ENCODE assay signal across 1 cellular context in genomic region chr1:186046437-186047233, GRCh38.
A peak's percentile ranks its signal among the peaks of the same experiment; 100 is the strongest.
TF ChIP-seq lines count a peak whose summit lies in the region.

No MANE protein-coding gene starts in this region.

TF ChIP-seq in K562, 482 proteins besides CTCF, POLR2A, EP300 and RAD21 (continued from another document and continues in another):
- TF ChIP-seq PRDM10 (IDR thresholded peaks at IDR 0.05; ENCODE audit: partially characterized antibody) (no peak), SAP30 (IDR thresholded peaks at IDR 0.05; ENCODE audit: borderline replicate concordance, insufficient read depth, low read depth, low read length, poor library complexity, severe bottlenecking) (no peak), CREB3 (tag; conservative IDR thresholded peaks at IDR 0.05; ENCODE audit: low read depth) (no peak), FUS (optimal IDR thresholded peaks at IDR 0.05; ENCODE audit: low read depth, low read length) (no peak), ZNF655 (CRISPR knock-in tag; IDR thresholded peaks at IDR 0.05) (no peak), ZNF584 (CRISPR knock-in tag; IDR thresholded peaks at IDR 0.05; ENCODE audit: low read depth) (no peak), ZSCAN29 (IDR thresholded peaks at IDR 0.05) (no peak), ZNF699 (CRISPR knock-in tag; IDR thresholded peaks at IDR 0.05; ENCODE audit: insufficient replicate concordance) (no peak), ZNF766 (CRISPR knock-in tag; conservative IDR thresholded peaks at IDR 0.05) (no peak), ZNF121 (CRISPR knock-in tag; conservative IDR thresholded peaks at IDR 0.05) (no peak), ZNF696 (CRISPR knock-in tag; conservative IDR thresholded peaks at IDR 0.05) (no peak), ELK3 (CRISPR knock-in tag; IDR thresholded peaks at IDR 0.05) (no peak), XRCC3 (IDR thresholded peaks at IDR 0.05) (no peak), ZNF384 (IDR thresholded peaks at IDR 0.05; ENCODE audit: low read depth, low read length) (0 out of 2 replicates have a peak, but pooled peaks have one; percentile 14), YY1 (IDR thresholded peaks at IDR 0.05; ENCODE audit: borderline replicate concordance in 1 of 3, control insufficient read depth in 1 of 3, extremely low read depth in 1 of 3, insufficient read depth in 3 of 3, insufficient read length in 1 of 3, insufficient replicate concordance in 2 of 3, low read depth in 1 of 3, low read length in 2 of 3) (no peak), MAX (CRISPR knock-in tag; IDR thresholded peaks at IDR 0.05) (no peak), FIP1L1 (IDR thresholded peaks at IDR 0.05; ENCODE audit: low read depth, low read length, poor library complexity, severe bottlenecking) (no peak), SMAD2 (IDR thresholded peaks at IDR 0.05; ENCODE audit: low read depth, low read length) (no peak), TAL1 (IDR thresholded peaks at IDR 0.05) (peak; percentile 92), MEF2D (tag; conservative IDR thresholded peaks at IDR 0.05; ENCODE audit: low read depth) (no peak), MGA (IDR thresholded peaks at IDR 0.05) (no peak), KLF6 (CRISPR knock-in tag; IDR thresholded peaks at IDR 0.05; ENCODE audit: borderline replicate concordance) (no peak), SIX5 (IDR thresholded peaks at IDR 0.05; ENCODE audit: borderline replicate concordance in 1 of 2, insufficient read depth in 1 of 2, low read depth in 1 of 2, low read length in 2 of 2) (no peak), ARID2 (IDR thresholded peaks at IDR 0.05) (no peak), ZFX (CRISPR knock-in tag; IDR thresholded peaks at IDR 0.05) (no peak), MCM5 (IDR thresholded peaks at IDR 0.05; ENCODE audit: low read depth) (no peak), NKRF (IDR thresholded peaks at IDR 0.05; ENCODE audit: borderline replicate concordance) (no peak), ATF7 (IDR thresholded peaks at IDR 0.05) (peak; percentile 25; the same call in 1 of the 2 replicates), C11orf30 (IDR thresholded peaks at IDR 0.05; ENCODE audit: low read depth) (peak; percentile 26; the same call in 1 of the 2 replicates), TFE3 (CRISPR knock-in tag; IDR thresholded peaks at IDR 0.05) (no peak), SNRNP70 (optimal IDR thresholded peaks at IDR 0.05; ENCODE audit: low read depth, low read length) (no peak), ZNF184 (CRISPR knock-in tag; IDR thresholded peaks at IDR 0.05) (no peak), IRF2 (CRISPR knock-in tag; IDR thresholded peaks at IDR 0.05) (no peak), ATF3 (IDR thresholded peaks at IDR 0.05) (0 out of 2 replicates have a peak, but pooled peaks have one; percentile 33), ATF3 (CRISPR knock-in tag; conservative IDR thresholded peaks at IDR 0.05) (no peak)
